In the genomic region with DNA sequence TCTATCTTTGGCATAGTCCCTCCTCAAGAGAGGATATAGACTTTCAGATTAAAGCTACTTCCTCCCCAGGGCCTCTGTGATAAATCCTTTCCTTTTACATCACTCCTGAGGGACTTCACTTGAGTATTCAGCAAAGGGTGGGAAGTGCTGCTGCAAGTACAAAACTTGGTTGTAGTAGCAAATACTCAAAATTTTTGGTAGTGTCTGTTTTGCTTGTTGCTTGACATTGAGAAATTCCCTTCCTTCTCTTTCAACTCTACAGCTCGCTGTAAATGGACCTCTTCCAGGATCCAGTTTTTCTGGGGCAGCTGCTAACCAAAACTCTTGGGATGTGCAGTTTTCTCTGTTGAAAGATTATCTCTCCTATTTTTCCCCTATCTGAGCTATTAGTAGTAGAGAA, we compare ENCODE assay signal across 2 cellular contexts.
TF ChIP-seq lines count a peak whose summit lies in the region.

No MANE protein-coding gene starts in this region.

TF ChIP-seq in GM23338, 12 proteins besides CTCF, POLR2A, EP300 and RAD21 (continued from another document):
- TF ChIP-seq, protein P1, sequence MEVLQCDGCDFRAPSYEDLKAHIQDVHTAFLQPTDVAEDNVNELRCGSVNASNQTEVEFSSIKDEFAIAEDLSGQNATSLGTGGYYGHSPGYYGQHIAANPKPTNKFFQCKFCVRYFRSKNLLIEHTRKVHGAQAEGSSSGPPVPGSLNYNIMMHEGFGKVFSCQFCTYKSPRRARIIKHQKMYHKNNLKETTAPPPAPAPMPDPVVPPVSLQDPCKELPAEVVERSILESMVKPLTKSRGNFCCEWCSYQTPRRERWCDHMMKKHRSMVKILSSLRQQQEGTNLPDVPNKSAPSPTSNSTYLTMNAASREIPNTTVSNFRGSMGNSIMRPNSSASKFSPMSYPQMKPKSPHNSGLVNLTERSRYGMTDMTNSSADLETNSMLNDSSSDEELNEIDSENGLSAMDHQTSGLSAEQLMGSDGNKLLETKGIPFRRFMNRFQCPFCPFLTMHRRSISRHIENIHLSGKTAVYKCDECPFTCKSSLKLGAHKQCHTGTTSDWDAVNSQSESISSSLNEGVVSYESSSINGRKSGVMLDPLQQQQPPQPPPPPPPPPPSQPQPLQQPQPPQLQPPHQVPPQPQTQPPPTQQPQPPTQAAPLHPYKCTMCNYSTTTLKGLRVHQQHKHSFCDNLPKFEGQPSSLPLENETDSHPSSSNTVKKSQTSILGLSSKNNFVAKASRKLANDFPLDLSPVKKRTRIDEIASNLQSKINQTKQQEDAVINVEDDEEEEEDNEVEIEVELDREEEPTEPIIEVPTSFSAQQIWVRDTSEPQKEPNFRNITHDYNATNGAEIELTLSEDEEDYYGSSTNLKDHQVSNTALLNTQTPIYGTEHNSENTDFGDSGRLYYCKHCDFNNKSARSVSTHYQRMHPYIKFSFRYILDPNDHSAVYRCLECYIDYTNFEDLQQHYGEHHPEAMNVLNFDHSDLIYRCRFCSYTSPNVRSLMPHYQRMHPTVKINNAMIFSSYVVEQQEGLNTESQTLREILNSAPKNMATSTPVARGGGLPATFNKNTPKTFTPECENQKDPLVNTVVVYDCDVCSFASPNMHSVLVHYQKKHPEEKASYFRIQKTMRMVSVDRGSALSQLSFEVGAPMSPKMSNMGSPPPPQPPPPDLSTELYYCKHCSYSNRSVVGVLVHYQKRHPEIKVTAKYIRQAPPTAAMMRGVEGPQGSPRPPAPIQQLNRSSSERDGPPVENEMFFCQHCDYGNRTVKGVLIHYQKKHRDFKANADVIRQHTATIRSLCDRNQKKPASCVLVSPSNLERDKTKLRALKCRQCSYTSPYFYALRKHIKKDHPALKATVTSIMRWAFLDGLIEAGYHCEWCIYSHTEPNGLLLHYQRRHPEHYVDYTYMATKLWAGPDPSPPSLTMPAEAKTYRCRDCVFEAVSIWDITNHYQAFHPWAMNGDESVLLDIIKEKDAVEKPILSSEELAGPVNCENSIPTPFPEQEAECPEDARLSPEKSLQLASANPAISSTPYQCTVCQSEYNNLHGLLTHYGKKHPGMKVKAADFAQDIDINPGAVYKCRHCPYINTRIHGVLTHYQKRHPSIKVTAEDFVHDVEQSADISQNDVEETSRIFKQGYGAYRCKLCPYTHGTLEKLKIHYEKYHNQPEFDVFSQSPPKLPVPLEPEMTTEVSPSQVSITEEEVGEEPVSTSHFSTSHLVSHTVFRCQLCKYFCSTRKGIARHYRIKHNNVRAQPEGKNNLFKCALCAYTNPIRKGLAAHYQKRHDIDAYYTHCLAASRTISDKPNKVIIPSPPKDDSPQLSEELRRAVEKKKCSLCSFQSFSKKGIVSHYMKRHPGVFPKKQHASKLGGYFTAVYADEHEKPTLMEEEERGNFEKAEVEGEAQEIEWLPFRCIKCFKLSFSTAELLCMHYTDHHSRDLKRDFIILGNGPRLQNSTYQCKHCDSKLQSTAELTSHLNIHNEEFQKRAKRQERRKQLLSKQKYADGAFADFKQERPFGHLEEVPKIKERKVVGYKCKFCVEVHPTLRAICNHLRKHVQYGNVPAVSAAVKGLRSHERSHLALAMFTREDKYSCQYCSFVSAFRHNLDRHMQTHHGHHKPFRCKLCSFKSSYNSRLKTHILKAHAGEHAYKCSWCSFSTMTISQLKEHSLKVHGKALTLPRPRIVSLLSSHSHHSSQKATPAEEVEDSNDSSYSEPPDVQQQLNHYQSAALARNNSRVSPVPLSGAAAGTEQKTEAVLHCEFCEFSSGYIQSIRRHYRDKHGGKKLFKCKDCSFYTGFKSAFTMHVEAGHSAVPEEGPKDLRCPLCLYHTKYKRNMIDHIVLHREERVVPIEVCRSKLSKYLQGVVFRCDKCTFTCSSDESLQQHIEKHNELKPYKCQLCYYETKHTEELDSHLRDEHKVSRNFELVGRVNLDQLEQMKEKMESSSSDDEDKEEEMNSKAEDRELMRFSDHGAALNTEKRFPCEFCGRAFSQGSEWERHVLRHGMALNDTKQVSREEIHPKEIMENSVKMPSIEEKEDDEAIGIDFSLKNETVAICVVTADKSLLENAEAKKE (CRISPR knock-in tag; IDR thresholded peaks at IDR 0.05) = no peak
- TF ChIP-seq POLR2AphosphoS5 (IDR thresholded peaks at IDR 0.05; ENCODE audit: low read depth) (no peak), JUNB (IDR thresholded peaks at IDR 0.05; ENCODE audit: unreplicated experiment) (no peak), NANOG (IDR thresholded peaks at IDR 0.05; ENCODE audit: borderline replicate concordance) (no peak), EZH2phosphoT487 (IDR thresholded peaks at IDR 0.05; ENCODE audit: unreplicated experiment) (no peak), ZNF114 (CRISPR knock-in tag; IDR thresholded peaks at IDR 0.05) (no peak), STAT1 (IDR thresholded peaks at IDR 0.05; ENCODE audit: unreplicated experiment) (no peak)
- TF ChIP-seq, protein P2, sequence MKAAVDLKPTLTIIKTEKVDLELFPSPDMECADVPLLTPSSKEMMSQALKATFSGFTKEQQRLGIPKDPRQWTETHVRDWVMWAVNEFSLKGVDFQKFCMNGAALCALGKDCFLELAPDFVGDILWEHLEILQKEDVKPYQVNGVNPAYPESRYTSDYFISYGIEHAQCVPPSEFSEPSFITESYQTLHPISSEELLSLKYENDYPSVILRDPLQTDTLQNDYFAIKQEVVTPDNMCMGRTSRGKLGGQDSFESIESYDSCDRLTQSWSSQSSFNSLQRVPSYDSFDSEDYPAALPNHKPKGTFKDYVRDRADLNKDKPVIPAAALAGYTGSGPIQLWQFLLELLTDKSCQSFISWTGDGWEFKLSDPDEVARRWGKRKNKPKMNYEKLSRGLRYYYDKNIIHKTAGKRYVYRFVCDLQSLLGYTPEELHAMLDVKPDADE (IDR thresholded peaks at IDR 0.05) = no peak

TF ChIP-seq in WTC11, 78 proteins besides CTCF, POLR2A, EP300 and RAD21 (continued from another document):
- TF ChIP-seq, protein P3, sequence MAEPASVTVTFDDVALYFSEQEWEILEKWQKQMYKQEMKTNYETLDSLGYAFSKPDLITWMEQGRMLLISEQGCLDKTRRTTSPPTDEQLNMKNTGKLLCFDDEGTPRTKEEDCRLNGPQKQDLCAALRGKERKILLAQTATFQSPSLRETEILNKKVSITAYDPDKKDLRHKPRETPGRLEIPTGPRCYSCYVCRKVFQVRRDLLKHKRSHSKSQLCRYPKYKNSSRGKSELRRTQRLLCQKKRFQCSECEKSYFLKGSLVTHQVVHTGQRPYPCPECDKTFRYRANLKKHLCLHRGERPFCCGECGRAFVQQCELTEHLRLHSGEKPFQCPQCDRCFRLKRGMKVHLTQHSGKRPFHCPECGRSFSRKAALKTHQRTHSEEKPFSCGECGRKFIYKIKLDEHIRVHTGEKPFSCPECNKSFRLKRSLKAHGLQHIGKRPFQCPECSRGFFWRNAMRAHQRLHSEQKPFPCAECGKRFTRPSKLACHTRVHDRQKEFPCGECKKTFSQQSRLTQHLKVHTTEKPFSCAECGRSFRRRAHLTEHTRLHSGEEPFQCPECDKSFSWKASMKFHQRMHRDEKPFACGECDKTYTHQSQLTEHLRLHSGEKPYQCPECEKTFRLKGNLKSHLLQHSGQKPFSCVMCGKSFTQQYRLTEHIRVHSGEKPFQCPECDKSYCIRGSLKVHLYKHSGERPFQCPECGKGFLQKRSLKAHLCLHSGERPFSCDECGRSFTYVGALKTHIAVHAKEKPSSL (CRISPR knock-in tag; conservative IDR thresholded peaks at IDR 0.05) = no peak
- no peak for TF ChIP-seq IRF2 (CRISPR knock-in tag; IDR thresholded peaks at IDR 0.05; ENCODE audit: borderline replicate concordance, low read depth)
